Comparison of ENCODE assay signal across 12 cellular contexts in the genomic region with DNA sequence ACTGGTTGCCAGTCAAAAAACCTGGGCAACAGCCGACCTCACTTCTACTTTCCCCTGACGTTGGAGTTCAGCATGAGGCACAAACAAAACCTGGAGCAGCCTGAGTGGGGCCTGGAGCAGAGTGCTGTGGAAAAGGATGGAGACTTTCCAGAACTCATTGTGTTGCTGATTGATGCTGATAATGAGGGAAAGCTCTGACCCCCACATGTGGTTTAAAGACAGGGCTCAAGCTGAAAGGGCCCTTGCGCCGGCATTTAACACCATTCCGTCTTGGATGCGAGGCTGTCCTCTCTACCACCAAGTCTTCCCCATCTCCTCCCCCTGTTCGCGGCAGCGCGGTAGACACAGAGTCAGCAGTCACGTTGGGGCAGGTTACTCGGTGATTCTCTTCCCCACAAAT. TPM values are rescaled to one million over a fixed set of nuclear protein-coding genes. Genes with fewer than 3 reads are reported as not detected.
DNase-seq lines count a peak whose midpoint lies in the region; ATAC-seq and TF ChIP-seq lines count a peak whose summit lies in the region.
"Had no signal": no experiment of that assay in that cellular context is flagged by ENCODE, and none has a peak within 500 bp of the region (broad histone marks: within the 10 kb centered on the region; RNA-seq: fewer than 3 reads in every experiment).

No MANE protein-coding gene starts in this region.

- TF ChIP-seq POLR2A in gastroesophageal sphincter (IDR thresholded peaks at IDR 0.05), result no peak

- no peak for TF ChIP-seq CTCF in CD14-positive monocyte (IDR thresholded peaks at IDR 0.05)
- TF ChIP-seq CTCF in gastroesophageal sphincter (IDR thresholded peaks at IDR 0.05), result no peak
- TF ChIP-seq CTCF in parathyroid adenoma (IDR thresholded peaks at IDR 0.05), result no peak
- no peak for TF ChIP-seq CTCF in type B pancreatic cell (conservative IDR thresholded peaks at IDR 0.05)

- H3K4me1 ChIP-seq in gastroesophageal sphincter (peaks cover 0 to 19% (median 0%) of the 10 kb centered on the region in 3 donors), parathyroid adenoma (no peaks in the 10 kb centered on the region)

- H3K4me3 ChIP-seq in gastroesophageal sphincter (peak overlapping the region; percentile 56 to 67), parathyroid adenoma (ENCODE audit: low read depth, low read length) (no peak overlapping the region)

- DNase-seq in CD14-positive monocyte (ENCODE audit: low spot score), result no peak
- no peak for DNase-seq in T-cell
- DNase-seq in stimulated activated CD4-positive, alpha-beta T cell treated with anti-CD3 and anti-CD28 coated beads, Interleukin-4, amount 100 ng/mL, for 4 hours, result no peak
- no peak for DNase-seq in HuH-7.5 (ENCODE audit: low spot score)
- no peak for DNase-seq in type B pancreatic cell (ENCODE audit: extremely low spot score, unreplicated experiment)
- DNase-seq in GM19238 (ENCODE audit: insufficient read length, low spot score), result no peak
- DNase-seq: activated CD4-positive, alpha-beta T cell treated with anti-CD3 and anti-CD28 coated beads, Interleukin-2, amount 50 U/mL, for 1 hour; MM.1S had no signal

- no peaks in the 10 kb centered on the region for H3K9me3 ChIP-seq in gastroesophageal sphincter
- H3K9me3 ChIP-seq in parathyroid adenoma (ENCODE audit: control insufficient read depth, low read length), result no peaks in the 10 kb centered on the region

- peak overlapping the region; percentile 56 to 80 for H3K4me3 Mint-ChIP-seq in CD14-positive monocyte
- H3K4me3 Mint-ChIP-seq in T-cell, result peak overlapping the region; percentile 53 to 72 (median 53)
- no peak overlapping the region for H3K4me3 Mint-ChIP-seq in type B pancreatic cell

- H3K4me1 Mint-ChIP-seq in CD14-positive monocyte (peaks cover 12% of the 10 kb centered on the region), T-cell (peaks cover 7 to 14% (median 8%) of the 10 kb centered on the region in 3 donors), type B pancreatic cell (ENCODE audit: unreplicated experiment) (no peaks in the 10 kb centered on the region)

- peaks cover 0 to 2% of the 10 kb centered on the region in 2 donors for H3K36me3 Mint-ChIP-seq in CD14-positive monocyte
- no peaks in the 10 kb centered on the region for H3K36me3 Mint-ChIP-seq in T-cell
- no peaks in the 10 kb centered on the region for H3K36me3 Mint-ChIP-seq in type B pancreatic cell

- H3K36me3 ChIP-seq in gastroesophageal sphincter (no peaks in the 10 kb centered on the region), parathyroid adenoma (ENCODE audit: control insufficient read depth, insufficient read depth, low read length) (no peaks in the 10 kb centered on the region)

- H3K9me3 Mint-ChIP-seq in CD14-positive monocyte (peaks cover 5 to 34% (median 15%) of the 10 kb centered on the region in 7 donors), T-cell (no peaks in the 10 kb centered on the region), type B pancreatic cell (peaks cover 6% of the 10 kb centered on the region)

- H3K4me2 ChIP-seq in parathyroid adenoma (ENCODE audit: low read length), result peak overlapping the region; percentile 74

- POLR2A ChIA-PET in T-cell (lab: Charles Lee), result interaction anchor here in 1 of 2 donors (0.6 kb wide), 2 partner anchors 46 to 562 kb away, joined by 3 to 4 read pairs; no protein-coding TSS in a partner anchor

- WGBS in gastroesophageal sphincter (ENCODE audit: low coverage in 1 of 2), 2 donors, result 35 to 36% methylated on average over 8 to 10 of the region's 12 CpGs

- no peaks in the 10 kb centered on the region for H3K79me2 ChIP-seq in parathyroid adenoma

- peak overlapping the region in 2 of 4 donors; percentile 63 to 76 for H3K27ac ChIP-seq in gastroesophageal sphincter
- H3K27ac ChIP-seq in parathyroid adenoma, result no peak overlapping the region

- peak overlapping the region; percentile 58 for H2AFZ ChIP-seq in parathyroid adenoma

- ATAC-seq in T-cell (replicated peaks in 1 of 4) (no peak), gastroesophageal sphincter (peak; percentile 30)

- H3K27me3 ChIP-seq in gastroesophageal sphincter (peaks cover 7% of the 10 kb centered on the region), parathyroid adenoma (ENCODE audit: control insufficient read depth, insufficient read depth, low read length) (no peaks in the 10 kb centered on the region)

- CTCF ChIA-PET in T-cell (lab: Charles Lee), result no interaction called here

- H3K27me3 Mint-ChIP-seq in CD14-positive monocyte (ENCODE audit: low read depth in 3 of 3), result peaks cover 20 to 29% (median 29%) of the 10 kb centered on the region in 3 donors
- H3K27me3 Mint-ChIP-seq in T-cell, result peaks cover 27 to 29% of the 10 kb centered on the region in 2 donors
- H3K27me3 Mint-ChIP-seq in type B pancreatic cell, result no peaks in the 10 kb centered on the region

- intact Hi-C loops in CD14-positive monocyte (cut with micrococcal nuclease), result no loop called here

- no peak overlapping the region for H3K9ac ChIP-seq in parathyroid adenoma

- TF ChIP-seq EP300 in gastroesophageal sphincter (IDR thresholded peaks at IDR 0.05), result no peak

- no peak overlapping the region for H3K27ac Mint-ChIP-seq in CD14-positive monocyte
- no peak overlapping the region for H3K27ac Mint-ChIP-seq in T-cell
- no peak overlapping the region for H3K27ac Mint-ChIP-seq in type B pancreatic cell

RNA-seq across cellular contexts. Expression of gene CCDC158, which starts 0.6 kb away (rescaled TPM):
- not detected for polyA plus RNA-seq in CD14-positive monocyte
- total RNA-seq in T-cell, result not detected
- 1 to 10 TPM; 1.2 to 2.6 (median 1.5) TPM for total RNA-seq in gastroesophageal sphincter
- not detected in 2 replicates for total RNA-seq in type B pancreatic cell (ENCODE audit: low replicate concordance)
- total RNA-seq: mononuclear cell, OCI-LY7 had no signal

RNA-seq across cellular contexts. Expression of gene SHROOM3, which starts 14.7 kb away (rescaled TPM):
- polyA plus RNA-seq in CD14-positive monocyte, result not detected
- total RNA-seq in T-cell, result 1 to 10 TPM in 1 of 5 donors, under 1 TPM in 2, not detected in 2; 0.22 to 1.1 (median 0.33) TPM
- total RNA-seq in gastroesophageal sphincter, result 100 to 1,000 TPM in 1 of 4 donors, 10 to 100 TPM in 3; 29.5 to 127 (median 59.9) TPM
- total RNA-seq in type B pancreatic cell (ENCODE audit: low replicate concordance), result 32.1 and 38.6 TPM in 2 replicates
- total RNA-seq: OCI-LY7 had no signal

Comparison
In these comparisons a context has a peak if more than half of its experiments do, and no peak if none do; other contexts are left out.
1. RNA of gene SHROOM3, which starts 14.7 kb away (total RNA-seq): 29.5 to 127 TPM in gastroesophageal sphincter and 32.1 to 38.6 TPM in type B pancreatic cell; 0.22 to 1.1 TPM in T-cell; every median in the first group is over 10 times any median in the second.